Comparison of ENCODE assay signal across 1 cellular context in the genomic region with DNA sequence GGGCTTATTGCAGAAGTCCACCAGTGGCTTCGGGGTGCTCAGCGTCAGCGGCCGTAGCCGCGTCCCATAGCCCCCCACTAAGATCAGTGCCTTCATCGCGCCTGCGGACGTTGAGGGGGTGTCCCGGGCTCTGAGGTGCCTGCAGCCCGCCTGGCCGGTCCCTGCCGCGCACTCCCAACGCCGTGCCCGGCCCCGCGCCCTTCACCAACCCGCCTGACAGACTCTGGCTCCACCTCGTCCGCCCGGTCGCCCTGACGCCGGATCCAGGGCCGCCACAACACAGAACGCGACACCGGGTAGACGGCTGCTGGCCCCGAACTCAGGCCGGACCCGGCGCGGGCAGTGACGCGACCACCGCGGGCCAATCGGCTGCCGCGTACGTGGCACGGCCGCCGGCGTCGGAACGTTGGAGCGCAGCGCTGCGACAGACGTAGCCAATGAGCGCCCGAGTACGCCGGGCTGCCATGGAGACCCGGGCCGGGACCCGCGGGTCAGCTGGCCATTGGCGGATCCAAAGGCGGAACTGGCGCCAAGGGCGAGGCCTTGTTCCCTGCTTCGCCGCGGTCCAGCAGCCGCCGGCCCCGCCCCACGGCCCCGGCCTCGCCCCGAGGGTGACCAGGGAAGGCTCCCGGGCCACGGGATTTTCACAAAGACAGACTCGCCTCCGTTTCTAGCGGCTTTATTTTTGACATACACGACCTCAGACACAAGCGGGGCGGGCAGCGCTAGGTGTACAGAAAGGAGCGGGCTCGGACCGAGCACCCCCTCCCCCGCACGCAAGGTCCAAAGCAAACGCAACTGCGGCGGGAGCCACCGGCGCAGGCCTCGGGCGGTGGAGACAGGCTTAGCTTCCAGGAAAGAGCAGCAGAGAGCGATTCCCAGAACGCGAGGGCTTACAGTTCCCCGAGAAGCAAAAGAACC.
TF ChIP-seq lines count a peak whose summit lies in the region.

TSS of gene GMPPB (minus strand) at position 321 of the 921 bp plus-strand sequence. CDS start at position 96, 225 bp downstream.

TF ChIP-seq in A549, 52 proteins besides CTCF, POLR2A, EP300 and RAD21 (continued from another document):
- TF ChIP-seq, protein P1, sequence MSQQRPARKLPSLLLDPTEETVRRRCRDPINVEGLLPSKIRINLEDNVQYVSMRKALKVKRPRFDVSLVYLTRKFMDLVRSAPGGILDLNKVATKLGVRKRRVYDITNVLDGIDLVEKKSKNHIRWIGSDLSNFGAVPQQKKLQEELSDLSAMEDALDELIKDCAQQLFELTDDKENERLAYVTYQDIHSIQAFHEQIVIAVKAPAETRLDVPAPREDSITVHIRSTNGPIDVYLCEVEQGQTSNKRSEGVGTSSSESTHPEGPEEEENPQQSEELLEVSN (IDR thresholded peaks at IDR 0.05; ENCODE audit: borderline replicate concordance, low read depth): 0 out of 2 replicates have a peak, but pooled peaks have one; percentile 38
- TF ChIP-seq PHF8 (IDR thresholded peaks at IDR 0.05; ENCODE audit: borderline replicate concordance, low read depth) (peak; percentile 53; the same call in 1 of the 2 replicates), HES2 (IDR thresholded peaks at IDR 0.05) (no peak), MAZ (IDR thresholded peaks at IDR 0.05; ENCODE audit: borderline replicate concordance, low read depth, low read length) (no peak), ZNF302 (CRISPR knock-in tag; IDR thresholded peaks at IDR 0.05) (no peak)
TF ChIP-seq in A549: peak in this region for 6.
